Comparison of ENCODE assay signal across 8 cellular contexts in genomic region chr13:31200636-31200970, GRCh38. TPM values are rescaled to one million over a fixed set of nuclear protein-coding genes. Genes with fewer than 3 reads are reported as not detected.
A peak's percentile ranks its signal among the peaks of the same experiment; 100 is the strongest.
DNase-seq lines count a peak whose midpoint lies in the region; ATAC-seq, FAIRE-seq and TF ChIP-seq lines count a peak whose summit lies in the region.

No MANE protein-coding gene starts in this region.

- no peak for FAIRE-seq in K562 (lab: Jason Lieb, UNC)

- POLR2A ChIA-PET in K562 (lab: Yijun Ruan, JAX), result interaction anchor here (0.6 kb wide), 1 partner anchor 40 kb away, joined by 5 read pairs; no protein-coding TSS in a partner anchor

- H3K4me1 ChIP-seq in SJSA1 (replicated peaks) (peaks cover 28% of the 10 kb centered on the region), K562 (replicated peaks in 1 of 2; ENCODE audit: control insufficient read depth in 2 of 2, insufficient read depth in 2 of 2, low read length in 2 of 2) (peaks cover 13 to 15% of the 10 kb centered on the region in 2 experiments; a peak in 4 of 5 replicates)

- no peaks in the 10 kb centered on the region for H3K27me3 ChIP-seq in SJSA1 (replicated peaks)
- H3K27me3 ChIP-seq in K562 (ENCODE audit: control insufficient read depth in 2 of 2, insufficient read depth in 2 of 2, low read length in 2 of 2), result no peaks in the 10 kb centered on the region

- in situ Hi-C loops in ACHN (cut with HindIII; ENCODE audit: low pct_ligation_motif_present, low pct_unique_long_range_greater_than_20kb, low sequenced_read_pairs) (no loop called here), K562 (cut with MboI) (no loop called here)

- 0% methylated on average over 14 of the region's 34 CpGs for WGBS in K562 (ENCODE audit: insufficient coverage, low coverage, missing lambda C conversion rate)

- no peak for TF ChIP-seq POLR2A in K562 (conservative IDR thresholded peaks at IDR 0.05)

- H3K27ac ChIP-seq in SJSA1, result peak overlapping the region; percentile 88
- peak overlapping the region; percentile 70; the same call in 2 of the 3 replicates for H3K27ac ChIP-seq in K562 (ENCODE audit: extremely low read depth, low read depth, low read length)

- H3K9me3 ChIP-seq in SJSA1 (replicated peaks) (peaks cover 5% of the 10 kb centered on the region; the same call in 1 of the 2 replicates), K562 (replicated peaks; ENCODE audit: control insufficient read depth, insufficient read depth, low read depth, low read length) (0 out of 2 replicates have a peak, but pooled peaks cover 2% of the 10 kb centered on the region)

- H3K36me3 ChIP-seq in SJSA1 (peaks cover 9% of the 10 kb centered on the region), K562 (ENCODE audit: control insufficient read depth, insufficient read depth, low read length) (no peaks in the 10 kb centered on the region)

- peak overlapping the region; percentile 63 to 92 for H3K9ac ChIP-seq in K562 (ENCODE audit: insufficient read depth in 1 of 2, low read depth in 2 of 2, low read length in 2 of 2)

- ATAC-seq in GM18909 (IDR thresholded peaks at IDR 0.05; ENCODE audit: poor library complexity, unreplicated experiment) (peak; percentile 26), HG03159 (IDR thresholded peaks at IDR 0.05; ENCODE audit: unreplicated experiment) (peak; percentile 17), K562 (peak; percentile 72)

- H3K4me2 ChIP-seq in K562 (ENCODE audit: insufficient read depth, low read length), result peak overlapping the region; percentile 72; the same call in 1 of the 2 replicates

- TF ChIP-seq RAD21 in K562 (CRISPR knock-in tag; conservative IDR thresholded peaks at IDR 0.05 in 1 of 2, IDR thresholded peaks at IDR 0.05 in 1 of 2), result no peak

- intact Hi-C loops in K562 (cut with micrococcal nuclease), result loop anchor here (5.0 kb wide), 1 partner anchor 38 kb away; the partner anchor contains the start of gene HSPH1

- H3K9me1 ChIP-seq in K562 (ENCODE audit: control insufficient read depth, insufficient read depth, low read length), result no peaks in the 10 kb centered on the region

- TF ChIP-seq EP300 in K562 (IDR thresholded peaks at IDR 0.05; ENCODE audit: low read length), result no peak

- H4K20me1 ChIP-seq in K562 (replicated peaks; ENCODE audit: control insufficient read depth, insufficient read depth, low read length), result no peaks in the 10 kb centered on the region

- CTCF ChIA-PET in K562 (lab: Yijun Ruan, JAX; ENCODE audit: low intra/inter-chr PET ratio), result no interaction called here

- peak overlapping the region; percentile 99 for H3K4me3 ChIP-seq in SJSA1
- peak overlapping the region; percentile 63 for H3K4me3 ChIP-seq in K562

- peak overlapping the region; percentile 76 for H2AFZ ChIP-seq in K562 (ENCODE audit: low read depth, low read length)

- DNase-seq in ACHN, result peak; percentile 28
- peak; percentile 60 to 65 for DNase-seq in SJSA1 (ENCODE audit: low read depth in 1 of 2, low spot score in 2 of 2)
- peak in 2 of 4 experiments; percentile 48 to 52 for DNase-seq in K562 (ENCODE audit: extremely low read depth in 1 of 4, low spot score in 3 of 4)
- DNase-seq in islet precursor cell, result peak; percentile 80
- peak; percentile 21 for DNase-seq in stimulated activated CD4-positive, alpha-beta T cell treated with anti-CD3 and anti-CD28 coated beads, Interleukin-1b, Interleukin-23, amount 100 ng/mL, for 48 hours
- no peak for DNase-seq in NCI-H1436 (lab: John Stamatoyannopoulos, UW)

- no peak for TF ChIP-seq CTCF in K562 (IDR thresholded peaks at IDR 0.05 in 2 of 3, conservative IDR thresholded peaks at IDR 0.05 in 1 of 3; ENCODE audit: insufficient read depth in 2 of 3, low read depth in 1 of 3, low read length in 3 of 3)

- H3K79me2 ChIP-seq in K562 (ENCODE audit: control insufficient read depth, insufficient read depth, low read length), result peaks cover 5% of the 10 kb centered on the region; the same call in 2 of the 3 replicates

- BruUV-seq in K562 (replicated peaks; lab: Mats Ljungman, UMichigan), result no TSS peak

TF ChIP-seq in K562, 482 proteins besides CTCF, POLR2A, EP300 and RAD21 (continues in another document):
- TF ChIP-seq CHAMP1 (IDR thresholded peaks at IDR 0.05) (no peak), ZNF395 (CRISPR knock-in tag; IDR thresholded peaks at IDR 0.05) (no peak), ELF2 (CRISPR knock-in tag; IDR thresholded peaks at IDR 0.05) (no peak), KLF13 (tag; IDR thresholded peaks at IDR 0.05; ENCODE audit: borderline replicate concordance, low read depth) (no peak), POLR2G (IDR thresholded peaks at IDR 0.05; ENCODE audit: low read depth, low read length) (peak; percentile 75), GATA2 (CRISPR knock-in tag; IDR thresholded peaks at IDR 0.05) (no peak)

RNA-seq across cellular contexts. Expression of gene B3GLCT, which starts 0.8 kb away (rescaled TPM):
- total RNA-seq in SJSA1 (2014; rRNA removed; shearing (Covaris generic)), result 19.5 and 22.3 TPM in 2 replicates
- 2.7 and 4.9 TPM in 2 replicates for total RNA-seq in K562 (2011; cell fraction: chromatin; rRNA removed; ENCODE audit: low replicate concordance)
- total RNA-seq in K562 (2011; cell fraction: nucleolus; rRNA removed), result 3.3 TPM in 2 replicates
- 4.6 and 6.6 TPM in 2 replicates for total RNA-seq in K562 (2011; cell fraction: nucleoplasm; rRNA removed)
- total RNA-seq in K562 (2014; rRNA removed) (2.2 and 3.1 TPM in 2 replicates), K562 (2014; rRNA removed; fragmentation: Illumina TruSeq; extraction: Trizol) (4.8 and 5.1 TPM in 2 replicates), K562 (2015; rRNA removed; fragmentation: Illumina TruSeq; extraction: Trizol) (4.1 and 4.8 TPM in 2 replicates), K562 (2021) (3.5 TPM in 2 replicates)
- polyA plus RNA-seq in K562 (2011; rRNA removed) (1.6 and 2.8 TPM in 2 replicates), K562 (2014; fragmentation: Illumina TruSeq; extraction: Trizol) (3.0 and 3.6 TPM in 2 replicates), K562 (2014; fragmentation: Nextera tagmentation; extraction: Ambion mirVana) (1 to 10 TPM; 1.1 to 1.5 TPM), K562 (2014; rRNA removed) (2.4 and 2.9 TPM in 2 replicates)
- polyA plus RNA-seq in K562 (2011; cell fraction: cytosol; rRNA removed), result 0.86 and 1.3 TPM in 2 replicates
- polyA plus RNA-seq in K562 (2011; cell fraction: nucleus; rRNA removed), result 1.5 and 1.6 TPM in 2 replicates
- polyA plus RNA-seq in K562 (2012), result 2.2 and 2.5 TPM in 2 replicates
- 4.0 and 4.3 TPM in 2 replicates for polyA minus RNA-seq in K562 (2011; rRNA and poly(A)+ RNA removed)
- polyA minus RNA-seq in K562 (2011; cell fraction: cytosol; rRNA and poly(A)+ RNA removed), result 1.6 and 1.9 TPM in 2 replicates
- polyA minus RNA-seq in K562 (2011; cell fraction: nucleus; rRNA and poly(A)+ RNA removed), result 1.5 and 2.6 TPM in 2 replicates

RNA-seq across cellular contexts. Expression of gene HSPH1, which starts 38.9 kb away (rescaled TPM):
- total RNA-seq in SJSA1 (2014; rRNA removed; shearing (Covaris generic)), result 84.9 and 90.3 TPM in 2 replicates
- 14.4 and 53.8 TPM in 2 replicates for total RNA-seq in K562 (2011; cell fraction: chromatin; rRNA removed; ENCODE audit: low replicate concordance)
- total RNA-seq in K562 (2011; cell fraction: nucleolus; rRNA removed), result 8.6 and 8.7 TPM in 2 replicates
- total RNA-seq in K562 (2011; cell fraction: nucleoplasm; rRNA removed), result 17.5 and 33.6 TPM in 2 replicates
- total RNA-seq in K562 (2014; rRNA removed) (60.8 and 64.7 TPM in 2 replicates), K562 (2014; rRNA removed; fragmentation: Illumina TruSeq; extraction: Trizol) (100 and 105 TPM in 2 replicates), K562 (2015; rRNA removed; fragmentation: Illumina TruSeq; extraction: Trizol) (102 and 104 TPM in 2 replicates), K562 (2021) (103 and 107 TPM in 2 replicates)
- polyA plus RNA-seq in K562 (2011; rRNA removed) (35.9 and 61.4 TPM in 2 replicates), K562 (2014; fragmentation: Illumina TruSeq; extraction: Trizol) (82.3 and 104 TPM in 2 replicates), K562 (2014; fragmentation: Nextera tagmentation; extraction: Ambion mirVana) (10 to 100 TPM; 34.6 to 53.4 TPM), K562 (2014; rRNA removed) (57.7 and 76.0 TPM in 2 replicates)
- 11.2 and 11.6 TPM in 2 replicates for polyA plus RNA-seq in K562 (2011; cell fraction: cytosol; rRNA removed)
- 16.8 and 20.0 TPM in 2 replicates for polyA plus RNA-seq in K562 (2011; cell fraction: nucleus; rRNA removed)
- polyA plus RNA-seq in K562 (2012), result 34.8 and 97.5 TPM in 2 replicates
- polyA minus RNA-seq in K562 (2011; rRNA and poly(A)+ RNA removed), result 65.6 and 75.7 TPM in 2 replicates
- polyA minus RNA-seq in K562 (2011; cell fraction: cytosol; rRNA and poly(A)+ RNA removed), result 25.3 and 36.4 TPM in 2 replicates
- polyA minus RNA-seq in K562 (2011; cell fraction: nucleus; rRNA and poly(A)+ RNA removed), result 26.0 and 47.8 TPM in 2 replicates

Comparison
In these comparisons a context has a peak if more than half of its experiments do, and no peak if none do; other contexts are left out.
1. ATAC-seq: peak in every context shown above with its lines; median percentile 72 in K562; 26 in GM18909; 17 in HG03159.